ENCODE assay signal across 17 cellular contexts in the genomic region with DNA sequence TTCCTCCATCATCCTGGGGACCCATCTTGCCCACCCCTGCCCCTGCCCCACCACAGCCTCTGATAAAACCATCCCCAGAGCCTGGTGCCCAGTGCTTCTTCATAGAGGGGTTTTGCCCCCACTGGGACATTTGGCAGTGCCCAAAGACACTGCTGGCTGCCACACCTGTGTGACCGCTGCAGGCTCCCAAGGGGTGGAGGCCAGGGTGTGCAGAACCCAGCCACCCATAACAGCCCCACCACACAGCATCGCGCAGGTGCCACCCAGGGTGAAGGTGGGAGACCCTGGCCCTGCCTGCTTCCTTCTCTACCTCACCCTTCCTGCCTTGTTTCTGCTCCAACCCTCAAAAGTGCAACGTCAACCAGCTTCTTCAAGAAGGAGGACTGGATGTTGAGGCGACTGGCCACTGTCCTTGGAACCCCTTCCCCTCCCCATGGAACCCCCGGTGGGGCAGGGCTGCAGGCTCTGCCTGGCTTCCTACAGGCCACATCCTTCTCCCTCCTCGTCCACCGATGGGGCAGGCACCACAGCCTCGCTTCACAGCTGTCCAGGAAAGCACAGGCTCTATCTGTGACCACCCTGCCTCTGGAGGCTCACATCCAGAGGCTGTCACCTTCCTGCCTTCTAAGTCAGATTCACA.
DNase-seq lines count a peak whose midpoint lies in the region; ATAC-seq and TF ChIP-seq lines count a peak whose summit lies in the region.
"Had no signal": no experiment of that assay in that cellular context is flagged by ENCODE, and none has a peak within 500 bp of the region (broad histone marks: within the 10 kb centered on the region; RNA-seq: fewer than 3 reads in every experiment).

No MANE protein-coding gene starts in this region.

- no peak overlapping the region for H3K4me3 Mint-ChIP-seq in stimulated activated naive CD8-positive, alpha-beta T cell treated with anti-CD3 and anti-CD28 coated beads, Interleukin-15, amount 100 ng/mL, for 72 hours
- peak overlapping the region; percentile 25 for H3K4me3 Mint-ChIP-seq in activated B cell treated with CpG ODN at 0.5 μM for 24 hours
- H3K4me3 Mint-ChIP-seq: HFFc6 had no signal

- CTCF ChIA-PET in activated B cell treated with CpG ODN at 0.5 μM for 24 hours (lab: Charles Lee): no interaction called here

- intact Hi-C loops in activated B cell treated with CpG ODN at 0.5 μM for 24 hours (cut with micrococcal nuclease): no loop called here

- H3K4me2 ChIP-seq in osteoblast (ENCODE audit: insufficient read depth, low read length): no peak overlapping the region

- H3K27ac ChIP-seq in osteoblast (ENCODE audit: low read depth, low read length): no peak overlapping the region
- H3K27ac ChIP-seq: 22Rv1 had no signal

- ATAC-seq in stimulated activated naive CD8-positive, alpha-beta T cell treated with anti-CD3 and anti-CD28 coated beads, Interleukin-15, amount 100 ng/mL, for 72 hours: peak; percentile 35
- ATAC-seq in stimulated activated naive CD8-positive, alpha-beta T cell treated with anti-CD3 and anti-CD28 coated beads, Interleukin-15, Interleukin-2, amounts not matched to agents 100 U/mL and 50 U/mL, for 24 hours: no peak
- peak; percentile 49 for ATAC-seq in activated B cell treated with CpG ODN at 0.5 μM for 24 hours (ENCODE audit: low read depth)
- ATAC-seq: PC-3 had no signal

- no peaks in the 10 kb centered on the region for H3K4me1 Mint-ChIP-seq in stimulated activated naive CD8-positive, alpha-beta T cell treated with anti-CD3 and anti-CD28 coated beads, Interleukin-15, amount 100 ng/mL, for 72 hours
- peaks cover 34% of the 10 kb centered on the region for H3K4me1 Mint-ChIP-seq in activated B cell treated with CpG ODN at 0.5 μM for 24 hours

- no peaks in the 10 kb centered on the region for H3K27me3 Mint-ChIP-seq in stimulated activated naive CD8-positive, alpha-beta T cell treated with anti-CD3 and anti-CD28 coated beads, Interleukin-15, amount 100 ng/mL, for 72 hours
- H3K27me3 Mint-ChIP-seq in activated B cell treated with CpG ODN at 0.5 μM for 24 hours: no peaks in the 10 kb centered on the region

- peaks cover 3% of the 10 kb centered on the region for H3K36me3 Mint-ChIP-seq in activated B cell treated with CpG ODN at 0.5 μM for 24 hours (ENCODE audit: low read depth)

- no peak for TF ChIP-seq CTCF in activated B cell treated with CpG ODN at 0.5 μM for 24 hours (IDR thresholded peaks at IDR 0.05)
- TF ChIP-seq CTCF in osteoblast (IDR thresholded peaks at IDR 0.05; ENCODE audit: extremely low read depth, low read depth, low read length): no peak

- no peaks in the 10 kb centered on the region for H3K9me3 ChIP-seq in osteoblast (ENCODE audit: low read depth, low read length)
- H3K9me3 ChIP-seq: MG63 had no signal

- no peaks in the 10 kb centered on the region for H3K27me3 ChIP-seq in osteoblast (ENCODE audit: insufficient read depth, low read length)
- H3K27me3 ChIP-seq: MG63 had no signal

- H3K4me1 ChIP-seq in osteoblast (ENCODE audit: insufficient read depth, low read length): peaks cover 12% of the 10 kb centered on the region

- peak overlapping the region; percentile 4 to 66 for H3K27ac Mint-ChIP-seq in stimulated activated naive CD8-positive, alpha-beta T cell treated with anti-CD3 and anti-CD28 coated beads, Interleukin-15, amount 100 ng/mL, for 72 hours
- no peak overlapping the region for H3K27ac Mint-ChIP-seq in activated B cell treated with CpG ODN at 0.5 μM for 24 hours
- H3K27ac Mint-ChIP-seq: HFFc6 had no signal

- peaks cover 4 to 10% of the 10 kb centered on the region in 2 donors for H3K9me3 Mint-ChIP-seq in stimulated activated naive CD8-positive, alpha-beta T cell treated with anti-CD3 and anti-CD28 coated beads, Interleukin-15, amount 100 ng/mL, for 72 hours
- no peaks in the 10 kb centered on the region for H3K9me3 Mint-ChIP-seq in activated B cell treated with CpG ODN at 0.5 μM for 24 hours

- no peak for DNase-seq in stimulated activated naive CD8-positive, alpha-beta T cell treated with anti-CD3 and anti-CD28 coated beads, Interleukin-15, amount 100 ng/mL, for 72 hours
- DNase-seq in stimulated activated naive CD8-positive, alpha-beta T cell treated with anti-CD3 and anti-CD28 coated beads, Interleukin-15, Interleukin-2, amounts not matched to agents 100 U/mL and 50 U/mL, for 24 hours: no peak
- DNase-seq in activated B cell treated with CpG ODN at 0.5 μM for 24 hours: no peak
- peak; percentile 65 for DNase-seq in mesenteric fat pad (ENCODE audit: low spot score)
- no peak for DNase-seq in SHP77 treated with DMSO at 0.1 percent for 48 hours (lab: John Stamatoyannopoulos, UW)
- DNase-seq in activated effector memory CD4-positive, alpha-beta T cell treated with Interleukin-2 at 50 U/mL for 16 hours: no peak
- DNase-seq in osteoblast (ENCODE audit: insufficient read length, low spot score, missing footprints): no peak
- no peak for DNase-seq in NCI-H146 (lab: John Stamatoyannopoulos, UW)
- DNase-seq: C1 segment of cervical spinal cord, DMS 273 treated with DMSO at 0.1 percent for 48 hours, HFFc6, MG63, NCI-H1105 treated with DMSO at 0.1 percent for 48 hours, NCI-H187, NCI-H446, PC-3 had no signal

- peaks cover 28% of the 10 kb centered on the region for H3K36me3 ChIP-seq in osteoblast (ENCODE audit: insufficient read depth, low read length)
- H3K36me3 ChIP-seq: MG63 had no signal

- H4K20me1 ChIP-seq in osteoblast (ENCODE audit: insufficient read depth, low read length): no peaks in the 10 kb centered on the region

- no peak overlapping the region for H2AFZ ChIP-seq in osteoblast (ENCODE audit: low read length)

- POLR2A ChIA-PET in activated B cell treated with CpG ODN at 0.5 μM for 24 hours (lab: Charles Lee): no interaction called here

- no peak overlapping the region for H3K4me3 ChIP-seq in osteoblast (ENCODE audit: insufficient read depth, low read length)
- H3K4me3 ChIP-seq: MG63 had no signal

- H3K79me2 ChIP-seq in osteoblast (ENCODE audit: insufficient read depth, low read length): no peaks in the 10 kb centered on the region
